1 cellular context compared by ENCODE assay signal in genomic region chr11:36594316-36594989, GRCh38.
TF ChIP-seq lines count a peak whose summit lies in the region.

A gene with protein sequence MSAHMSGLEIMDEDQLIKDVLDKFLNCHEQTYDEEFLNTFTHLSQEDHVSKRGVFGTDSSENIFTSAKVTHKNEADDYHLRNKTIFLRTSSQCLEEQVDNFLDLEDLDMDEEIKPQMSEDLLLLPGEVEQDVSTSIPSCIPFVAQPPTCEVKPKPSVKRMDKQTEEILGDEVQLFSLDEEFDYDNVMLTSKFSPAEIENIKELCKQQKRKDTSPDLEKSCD (plus strand): TSS chr11:36594502. CDS start chr11:36610104, 15,602 bp downstream.

TF ChIP-seq in HepG2, 621 proteins besides CTCF, POLR2A, EP300 and RAD21 (continued from another document and continues in another):
- TF ChIP-seq, protein P1, sequence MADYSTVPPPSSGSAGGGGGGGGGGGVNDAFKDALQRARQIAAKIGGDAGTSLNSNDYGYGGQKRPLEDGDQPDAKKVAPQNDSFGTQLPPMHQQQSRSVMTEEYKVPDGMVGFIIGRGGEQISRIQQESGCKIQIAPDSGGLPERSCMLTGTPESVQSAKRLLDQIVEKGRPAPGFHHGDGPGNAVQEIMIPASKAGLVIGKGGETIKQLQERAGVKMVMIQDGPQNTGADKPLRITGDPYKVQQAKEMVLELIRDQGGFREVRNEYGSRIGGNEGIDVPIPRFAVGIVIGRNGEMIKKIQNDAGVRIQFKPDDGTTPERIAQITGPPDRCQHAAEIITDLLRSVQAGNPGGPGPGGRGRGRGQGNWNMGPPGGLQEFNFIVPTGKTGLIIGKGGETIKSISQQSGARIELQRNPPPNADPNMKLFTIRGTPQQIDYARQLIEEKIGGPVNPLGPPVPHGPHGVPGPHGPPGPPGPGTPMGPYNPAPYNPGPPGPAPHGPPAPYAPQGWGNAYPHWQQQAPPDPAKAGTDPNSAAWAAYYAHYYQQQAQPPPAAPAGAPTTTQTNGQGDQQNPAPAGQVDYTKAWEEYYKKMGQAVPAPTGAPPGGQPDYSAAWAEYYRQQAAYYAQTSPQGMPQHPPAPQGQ (CRISPR knock-in tag; IDR thresholded peaks at IDR 0.05; ENCODE audit: borderline replicate concordance): no peak
- TF ChIP-seq ZKSCAN8 (CRISPR knock-in tag; IDR thresholded peaks at IDR 0.05; ENCODE audit: borderline replicate concordance) (0 out of 2 replicates have a peak, but pooled peaks have one; percentile 26), HIVEP1 (CRISPR knock-in tag; IDR thresholded peaks at IDR 0.05) (no peak), KMT2B (CRISPR knock-in tag; IDR thresholded peaks at IDR 0.05) (peak; percentile 84; the same call in 1 of the 2 replicates), ZEB1 (IDR thresholded peaks at IDR 0.05; ENCODE audit: insufficient replicate concordance, low read depth) (peak; percentile 80), PRDM10 (CRISPR knock-in tag; IDR thresholded peaks at IDR 0.05; ENCODE audit: low read depth) (peak; percentile 70; the same call in 1 of the 2 replicates), HOXA3 (CRISPR knock-in tag; IDR thresholded peaks at IDR 0.05) (peak; percentile 41; the same call in 1 of the 2 replicates), TOE1 (CRISPR knock-in tag; IDR thresholded peaks at IDR 0.05) (peak; percentile 79; the same call in 1 of the 2 replicates), ZBTB7A (CRISPR knock-in tag; IDR thresholded peaks at IDR 0.05) (no peak), TGIF2 (CRISPR knock-in tag; IDR thresholded peaks at IDR 0.05) (peak; percentile 64), RFXAP (CRISPR knock-in tag; IDR thresholded peaks at IDR 0.05; ENCODE audit: borderline replicate concordance) (0 out of 2 replicates have a peak, but pooled peaks have one; percentile 66), NONO (IDR thresholded peaks at IDR 0.05) (no peak), NONO (CRISPR knock-in tag; conservative IDR thresholded peaks at IDR 0.05) (peak; percentile 52; the same call in 1 of the 2 replicates), KAT8 (CRISPR knock-in tag; IDR thresholded peaks at IDR 0.05) (peak; percentile 96), ZNF800 (CRISPR knock-in tag; IDR thresholded peaks at IDR 0.05) (0 out of 2 replicates have a peak, but pooled peaks have one; percentile 18), ISL2 (CRISPR knock-in tag; IDR thresholded peaks at IDR 0.05) (peak; percentile 66), ARID4A (CRISPR knock-in tag; IDR thresholded peaks at IDR 0.05; ENCODE audit: borderline replicate concordance) (peak; percentile 55; the same call in 1 of the 2 replicates), FOXJ3 (CRISPR knock-in tag; IDR thresholded peaks at IDR 0.05; ENCODE audit: borderline replicate concordance) (peak; percentile 51; the same call in 1 of the 2 replicates), ZNF788 (CRISPR knock-in tag; IDR thresholded peaks at IDR 0.05; ENCODE audit: borderline replicate concordance) (peak; percentile 29; the same call in 1 of the 2 replicates), SP1 (IDR thresholded peaks at IDR 0.05) (no peak), SP1 (CRISPR knock-in tag; IDR thresholded peaks at IDR 0.05) (peak; percentile 55; the same call in 1 of the 2 replicates), EHMT2 (IDR thresholded peaks at IDR 0.05; ENCODE audit: borderline replicate concordance, low read depth, low read length) (peak; percentile 96), XRCC5 (optimal IDR thresholded peaks at IDR 0.05; ENCODE audit: low read length) (peak; percentile 48), POGZ (CRISPR knock-in tag; IDR thresholded peaks at IDR 0.05) (peak; percentile 85), ZZZ3 (CRISPR knock-in tag; IDR thresholded peaks at IDR 0.05; ENCODE audit: borderline replicate concordance) (peak; percentile 37; the same call in 1 of the 2 replicates), MED13 (CRISPR knock-in tag; IDR thresholded peaks at IDR 0.05) (0 out of 2 replicates have a peak, but pooled peaks have one; percentile 40), ZNF253 (CRISPR knock-in tag; IDR thresholded peaks at IDR 0.05; ENCODE audit: borderline replicate concordance) (peak; percentile 50; the same call in 1 of the 2 replicates), ZFP36 (IDR thresholded peaks at IDR 0.05; ENCODE audit: borderline replicate concordance, low read depth, low read length, partially characterized antibody) (peak; percentile 12), ZNF12 (CRISPR knock-in tag; IDR thresholded peaks at IDR 0.05) (peak; percentile 24; the same call in 1 of the 2 replicates), FOXO1 (CRISPR knock-in tag; IDR thresholded peaks at IDR 0.05) (peak; percentile 69; the same call in 1 of the 2 replicates), FOXA3 (CRISPR knock-in tag; IDR thresholded peaks at IDR 0.05) (peak; percentile 53; the same call in 1 of the 2 replicates), PHB2 (IDR thresholded peaks at IDR 0.05; ENCODE audit: partially characterized antibody) (no peak)
- TF ChIP-seq, protein P2, sequence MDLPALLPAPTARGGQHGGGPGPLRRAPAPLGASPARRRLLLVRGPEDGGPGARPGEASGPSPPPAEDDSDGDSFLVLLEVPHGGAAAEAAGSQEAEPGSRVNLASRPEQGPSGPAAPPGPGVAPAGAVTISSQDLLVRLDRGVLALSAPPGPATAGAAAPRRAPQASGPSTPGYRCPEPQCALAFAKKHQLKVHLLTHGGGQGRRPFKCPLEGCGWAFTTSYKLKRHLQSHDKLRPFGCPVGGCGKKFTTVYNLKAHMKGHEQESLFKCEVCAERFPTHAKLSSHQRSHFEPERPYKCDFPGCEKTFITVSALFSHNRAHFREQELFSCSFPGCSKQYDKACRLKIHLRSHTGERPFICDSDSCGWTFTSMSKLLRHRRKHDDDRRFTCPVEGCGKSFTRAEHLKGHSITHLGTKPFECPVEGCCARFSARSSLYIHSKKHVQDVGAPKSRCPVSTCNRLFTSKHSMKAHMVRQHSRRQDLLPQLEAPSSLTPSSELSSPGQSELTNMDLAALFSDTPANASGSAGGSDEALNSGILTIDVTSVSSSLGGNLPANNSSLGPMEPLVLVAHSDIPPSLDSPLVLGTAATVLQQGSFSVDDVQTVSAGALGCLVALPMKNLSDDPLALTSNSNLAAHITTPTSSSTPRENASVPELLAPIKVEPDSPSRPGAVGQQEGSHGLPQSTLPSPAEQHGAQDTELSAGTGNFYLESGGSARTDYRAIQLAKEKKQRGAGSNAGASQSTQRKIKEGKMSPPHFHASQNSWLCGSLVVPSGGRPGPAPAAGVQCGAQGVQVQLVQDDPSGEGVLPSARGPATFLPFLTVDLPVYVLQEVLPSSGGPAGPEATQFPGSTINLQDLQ (CRISPR knock-in tag; IDR thresholded peaks at IDR 0.05): no peak
- TF ChIP-seq, protein P3, sequence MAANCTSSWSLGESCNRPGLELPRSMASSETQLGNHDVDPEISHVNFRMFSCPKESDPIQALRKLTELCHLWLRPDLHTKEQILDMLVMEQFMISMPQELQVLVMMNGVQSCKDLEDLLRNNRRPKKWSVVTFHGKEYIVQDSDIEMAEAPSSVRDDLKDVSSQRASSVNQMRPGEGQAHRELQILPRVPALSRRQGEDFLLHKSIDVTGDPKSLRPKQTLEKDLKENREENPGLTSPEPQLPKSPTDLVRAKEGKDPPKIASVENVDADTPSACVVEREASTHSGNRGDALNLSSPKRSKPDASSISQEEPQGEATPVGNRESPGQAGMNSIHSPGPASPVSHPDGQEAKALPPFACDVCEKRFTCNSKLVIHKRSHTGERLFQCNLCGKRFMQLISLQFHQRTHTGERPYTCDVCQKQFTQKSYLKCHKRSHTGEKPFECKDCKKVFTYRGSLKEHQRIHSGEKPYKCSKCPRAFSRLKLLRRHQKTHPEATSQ (CRISPR knock-in tag; IDR thresholded peaks at IDR 0.05; ENCODE audit: borderline replicate concordance): no peak
- TF ChIP-seq, protein P4, sequence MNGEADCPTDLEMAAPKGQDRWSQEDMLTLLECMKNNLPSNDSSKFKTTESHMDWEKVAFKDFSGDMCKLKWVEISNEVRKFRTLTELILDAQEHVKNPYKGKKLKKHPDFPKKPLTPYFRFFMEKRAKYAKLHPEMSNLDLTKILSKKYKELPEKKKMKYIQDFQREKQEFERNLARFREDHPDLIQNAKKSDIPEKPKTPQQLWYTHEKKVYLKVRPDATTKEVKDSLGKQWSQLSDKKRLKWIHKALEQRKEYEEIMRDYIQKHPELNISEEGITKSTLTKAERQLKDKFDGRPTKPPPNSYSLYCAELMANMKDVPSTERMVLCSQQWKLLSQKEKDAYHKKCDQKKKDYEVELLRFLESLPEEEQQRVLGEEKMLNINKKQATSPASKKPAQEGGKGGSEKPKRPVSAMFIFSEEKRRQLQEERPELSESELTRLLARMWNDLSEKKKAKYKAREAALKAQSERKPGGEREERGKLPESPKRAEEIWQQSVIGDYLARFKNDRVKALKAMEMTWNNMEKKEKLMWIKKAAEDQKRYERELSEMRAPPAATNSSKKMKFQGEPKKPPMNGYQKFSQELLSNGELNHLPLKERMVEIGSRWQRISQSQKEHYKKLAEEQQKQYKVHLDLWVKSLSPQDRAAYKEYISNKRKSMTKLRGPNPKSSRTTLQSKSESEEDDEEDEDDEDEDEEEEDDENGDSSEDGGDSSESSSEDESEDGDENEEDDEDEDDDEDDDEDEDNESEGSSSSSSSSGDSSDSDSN (CRISPR knock-in tag; IDR thresholded peaks at IDR 0.05): peak; percentile 58; the same call in 1 of the 2 replicates
- TF ChIP-seq, protein P5, sequence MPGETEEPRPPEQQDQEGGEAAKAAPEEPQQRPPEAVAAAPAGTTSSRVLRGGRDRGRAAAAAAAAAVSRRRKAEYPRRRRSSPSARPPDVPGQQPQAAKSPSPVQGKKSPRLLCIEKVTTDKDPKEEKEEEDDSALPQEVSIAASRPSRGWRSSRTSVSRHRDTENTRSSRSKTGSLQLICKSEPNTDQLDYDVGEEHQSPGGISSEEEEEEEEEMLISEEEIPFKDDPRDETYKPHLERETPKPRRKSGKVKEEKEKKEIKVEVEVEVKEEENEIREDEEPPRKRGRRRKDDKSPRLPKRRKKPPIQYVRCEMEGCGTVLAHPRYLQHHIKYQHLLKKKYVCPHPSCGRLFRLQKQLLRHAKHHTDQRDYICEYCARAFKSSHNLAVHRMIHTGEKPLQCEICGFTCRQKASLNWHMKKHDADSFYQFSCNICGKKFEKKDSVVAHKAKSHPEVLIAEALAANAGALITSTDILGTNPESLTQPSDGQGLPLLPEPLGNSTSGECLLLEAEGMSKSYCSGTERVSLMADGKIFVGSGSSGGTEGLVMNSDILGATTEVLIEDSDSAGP (CRISPR knock-in tag; IDR thresholded peaks at IDR 0.05; ENCODE audit: borderline replicate concordance): peak; percentile 24; the same call in 1 of the 2 replicates
